In the genomic region with DNA sequence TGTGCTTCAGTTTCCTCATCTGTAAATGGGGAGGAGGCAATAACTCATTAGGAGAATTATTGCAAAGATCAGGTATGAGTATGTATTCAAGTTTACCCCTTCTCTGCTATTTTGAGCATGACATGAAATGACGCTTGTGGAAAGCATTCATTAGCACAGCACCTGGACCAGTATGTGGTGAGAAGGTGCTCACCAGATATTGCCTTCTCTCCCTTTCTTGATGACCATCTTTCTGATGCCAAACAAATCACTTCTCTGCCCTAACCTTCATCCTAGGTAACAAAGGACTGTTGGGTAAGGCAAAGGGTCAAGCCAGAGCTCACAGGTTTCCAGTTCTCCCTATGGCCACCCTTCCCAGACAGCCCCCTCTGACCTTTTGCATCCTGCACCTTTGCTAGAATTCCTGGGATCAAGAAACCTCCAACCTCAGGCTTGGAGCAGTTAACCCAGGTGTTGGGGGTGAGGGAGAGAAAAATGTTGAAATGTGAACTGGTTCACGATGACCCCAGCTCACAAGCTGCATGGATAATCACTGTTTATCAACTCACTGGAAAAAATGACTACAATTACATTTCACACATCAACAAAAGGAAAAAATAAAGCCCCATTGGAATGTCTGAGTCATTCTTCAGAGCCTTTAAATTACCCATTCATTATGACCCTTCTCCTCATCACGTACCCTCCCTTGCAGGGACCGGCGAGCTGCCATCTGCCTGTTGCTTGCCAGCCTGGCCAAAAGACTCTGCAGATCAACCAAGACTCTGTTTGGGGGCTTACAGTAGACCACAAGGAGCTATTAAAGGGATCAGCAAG, we compare ENCODE assay signal across 1 cellular context.
TF ChIP-seq lines count a peak whose summit lies in the region.

No MANE protein-coding gene starts in this region.

TF ChIP-seq in A549, 52 proteins besides CTCF, POLR2A, EP300 and RAD21 (continued from another document):
- TF ChIP-seq CEBPB (IDR thresholded peaks at IDR 0.05) (peak in 1 of 2 experiments; percentile 68; a peak in 1 of 4 replicates), HOXA7 (CRISPR knock-in tag; IDR thresholded peaks at IDR 0.05) (peak; percentile 30; the same call in 1 of the 2 replicates), POLR2AphosphoS2 (conservative IDR thresholded peaks at IDR 0.05; ENCODE audit: low read length) (no peak), FOSB (CRISPR knock-in tag; IDR thresholded peaks at IDR 0.05) (no peak), EHF (CRISPR knock-in tag; IDR thresholded peaks at IDR 0.05) (peak; percentile 45; the same call in 1 of the 2 replicates), EHMT2 (IDR thresholded peaks at IDR 0.05; ENCODE audit: low read depth) (0 out of 2 replicates have a peak, but pooled peaks have one; percentile 14), HOXB5 (CRISPR knock-in tag; IDR thresholded peaks at IDR 0.05) (peak; percentile 18; the same call in 1 of the 2 replicates), HDAC2 (IDR thresholded peaks at IDR 0.05) (no peak), ZFP36 (IDR thresholded peaks at IDR 0.05; ENCODE audit: borderline replicate concordance, partially characterized antibody) (no peak), RARB (CRISPR knock-in tag; IDR thresholded peaks at IDR 0.05) (no peak), HOXB13 (CRISPR knock-in tag; IDR thresholded peaks at IDR 0.05; ENCODE audit: low read depth) (peak; percentile 70; the same call in 1 of the 2 replicates), JUN (IDR thresholded peaks at IDR 0.05) (peak; percentile 62 to 78; a peak in 3 of 5 replicates)
- TF ChIP-seq, protein P1, sequence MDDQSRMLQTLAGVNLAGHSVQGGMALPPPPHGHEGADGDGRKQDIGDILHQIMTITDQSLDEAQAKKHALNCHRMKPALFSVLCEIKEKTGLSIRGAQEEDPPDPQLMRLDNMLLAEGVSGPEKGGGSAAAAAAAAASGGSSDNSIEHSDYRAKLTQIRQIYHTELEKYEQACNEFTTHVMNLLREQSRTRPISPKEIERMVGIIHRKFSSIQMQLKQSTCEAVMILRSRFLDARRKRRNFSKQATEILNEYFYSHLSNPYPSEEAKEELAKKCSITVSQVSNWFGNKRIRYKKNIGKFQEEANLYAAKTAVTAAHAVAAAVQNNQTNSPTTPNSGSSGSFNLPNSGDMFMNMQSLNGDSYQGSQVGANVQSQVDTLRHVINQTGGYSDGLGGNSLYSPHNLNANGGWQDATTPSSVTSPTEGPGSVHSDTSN (IDR thresholded peaks at IDR 0.05): 0 out of 2 replicates have a peak, but pooled peaks have one; percentile 26
- TF ChIP-seq, protein P2, sequence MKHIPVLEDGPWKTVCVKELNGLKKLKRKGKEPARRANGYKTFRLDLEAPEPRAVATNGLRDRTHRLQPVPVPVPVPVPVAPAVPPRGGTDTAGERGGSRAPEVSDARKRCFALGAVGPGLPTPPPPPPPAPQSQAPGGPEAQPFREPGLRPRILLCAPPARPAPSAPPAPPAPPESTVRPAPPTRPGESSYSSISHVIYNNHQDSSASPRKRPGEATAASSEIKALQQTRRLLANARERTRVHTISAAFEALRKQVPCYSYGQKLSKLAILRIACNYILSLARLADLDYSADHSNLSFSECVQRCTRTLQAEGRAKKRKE (CRISPR knock-in tag; IDR thresholded peaks at IDR 0.05; ENCODE audit: low read depth): no peak; the same call in 1 of the 2 replicates
